Comparison of ENCODE assay signal across 8 cellular contexts in the genomic region with DNA sequence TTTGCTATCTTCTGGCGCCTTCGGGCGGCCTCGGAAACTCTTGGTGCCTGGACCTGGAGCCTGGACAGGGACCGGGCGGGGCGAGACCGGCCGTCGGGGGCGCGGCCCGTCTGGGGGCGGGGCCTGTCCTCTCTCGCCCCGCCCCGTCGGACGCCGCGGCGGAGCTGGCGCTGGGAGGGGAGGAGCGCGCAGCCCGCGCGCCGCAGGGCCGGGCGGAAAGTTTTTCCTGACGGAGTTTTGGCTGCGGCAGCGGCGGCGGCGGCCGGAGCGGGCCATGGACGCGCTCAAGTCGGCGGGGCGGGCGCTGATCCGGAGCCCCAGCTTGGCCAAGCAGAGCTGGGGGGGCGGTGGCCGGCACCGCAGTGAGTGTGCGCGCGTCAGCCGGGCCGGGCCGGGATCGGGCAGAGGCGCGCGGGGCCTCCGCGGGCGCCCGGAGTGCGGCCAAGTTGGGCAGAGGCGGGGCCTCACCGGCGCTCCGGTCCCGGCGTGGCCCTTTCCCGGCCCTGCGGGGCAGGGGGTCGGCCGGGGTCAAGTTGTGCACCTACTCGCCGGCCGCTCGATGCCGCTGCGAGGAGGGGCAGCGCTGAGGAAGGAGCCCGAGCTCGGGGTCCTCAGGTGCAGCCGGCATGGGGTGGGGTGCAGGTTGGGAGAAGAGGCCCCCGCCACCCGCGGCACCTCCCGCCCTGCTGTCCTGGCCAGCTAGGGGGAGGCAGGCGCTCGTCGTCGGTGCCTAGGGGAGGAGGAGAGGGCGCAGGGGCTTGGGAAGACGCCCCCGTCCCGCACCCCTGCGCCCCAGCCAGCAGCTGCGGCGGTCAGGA. TPM values are rescaled to one million over a fixed set of nuclear protein-coding genes. Genes with fewer than 3 reads are reported as not detected.
DNase-seq lines count a peak whose midpoint lies in the region; ATAC-seq and TF ChIP-seq lines count a peak whose summit lies in the region.

A gene with protein sequence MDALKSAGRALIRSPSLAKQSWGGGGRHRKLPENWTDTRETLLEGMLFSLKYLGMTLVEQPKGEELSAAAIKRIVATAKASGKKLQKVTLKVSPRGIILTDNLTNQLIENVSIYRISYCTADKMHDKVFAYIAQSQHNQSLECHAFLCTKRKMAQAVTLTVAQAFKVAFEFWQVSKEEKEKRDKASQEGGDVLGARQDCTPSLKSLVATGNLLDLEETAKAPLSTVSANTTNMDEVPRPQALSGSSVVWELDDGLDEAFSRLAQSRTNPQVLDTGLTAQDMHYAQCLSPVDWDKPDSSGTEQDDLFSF (plus strand): TSS at position 182 of the 818 bp plus-strand sequence. CDS start 93 bp downstream, at position 275.

- peaks cover 7% of the 10 kb centered on the region for H3K79me2 ChIP-seq in trophoblast cell (ENCODE audit: control insufficient read depth, insufficient read depth, low read length, poor library complexity)

- peak within 1 kb of the TSS; percentile 28 for H3K9ac ChIP-seq in trophoblast cell (ENCODE audit: low read length)

- H3K4me1 ChIP-seq in CD4-positive, CD25-positive, alpha-beta regulatory T cell (ENCODE audit: control insufficient read depth, insufficient read depth, low read length, poor library complexity, severe bottlenecking) = peaks cover 46% of the 10 kb centered on the region
- H3K4me1 ChIP-seq in trophoblast cell (ENCODE audit: control insufficient read depth in 1 of 2, insufficient read depth in 2 of 2, low read length in 2 of 2) (peaks cover 11 to 12% of the 10 kb centered on the region in 2 experiments), upper lobe of right lung (peaks cover 26% of the 10 kb centered on the region)

- H3K4me1 Mint-ChIP-seq in CD4-positive, CD25-positive, alpha-beta regulatory T cell = peaks cover 4 to 46% (median 21%) of the 10 kb centered on the region in 4 donors
- H3K4me1 Mint-ChIP-seq in T-cell = peaks cover 37 to 44% (median 41%) of the 10 kb centered on the region in 3 donors

- peak within 1 kb of the TSS; percentile 76 for H4K91ac ChIP-seq in trophoblast cell (ENCODE audit: low read depth, low read length)

- peaks cover 5% of the 10 kb centered on the region for H3K79me1 ChIP-seq in trophoblast cell (ENCODE audit: low read length)

- H3K27ac ChIP-seq in CD4-positive, CD25-positive, alpha-beta regulatory T cell (ENCODE audit: insufficient read depth, low read length, poor library complexity, severe bottlenecking) = peak within 1 kb of the TSS; percentile 55
- H3K27ac ChIP-seq in trophoblast cell (ENCODE audit: low read depth, low read length) (peak within 1 kb of the TSS; percentile 7), upper lobe of right lung (peak within 1 kb of the TSS; percentile 80)

- H3K4me2 ChIP-seq in trophoblast cell (ENCODE audit: low read length) = peak within 1 kb of the TSS; percentile 97

- peak within 1 kb of the TSS; percentile 85 for H3K18ac ChIP-seq in trophoblast cell (ENCODE audit: low read length)

- peak within 1 kb of the TSS; percentile 41 for H3K4ac ChIP-seq in trophoblast cell (ENCODE audit: low read depth, low read length)

- peak in 2 of 3 donors; percentile 48 to 61 for DNase-seq in CD4-positive, CD25-positive, alpha-beta regulatory T cell
- peak; percentile 73 for DNase-seq in HPDE6-E6E7 (ENCODE audit: extremely low spot score)
- peak in 21 of 34 experiments; percentile 10 to 62 (median 34) for DNase-seq in T-cell
- peak in 43 of 56 donors; percentile 18 to 84 (median 53) for DNase-seq in amygdala (lab: John Stamatoyannopoulos, UW)
- DNase-seq in left cardiac atrium = peak; percentile 81
- DNase-seq in trophoblast cell = peak; percentile 71 to 89
- DNase-seq in upper lobe of right lung = peak; percentile 90

- H3K27me3 Mint-ChIP-seq in CD4-positive, CD25-positive, alpha-beta regulatory T cell = no peaks in the 10 kb centered on the region
- H3K27me3 Mint-ChIP-seq in T-cell = no peaks in the 10 kb centered on the region

- no peaks in the 10 kb centered on the region for H3K27me3 ChIP-seq in CD4-positive, CD25-positive, alpha-beta regulatory T cell (ENCODE audit: control insufficient read depth, insufficient read depth, low read length)
- H3K27me3 ChIP-seq in trophoblast cell (ENCODE audit: insufficient read depth, low read length) (no peaks in the 10 kb centered on the region), upper lobe of right lung (no peaks in the 10 kb centered on the region)

- CTCF ChIA-PET in T-cell (lab: Charles Lee) = interaction anchor here in 1 of 2 donors (1.5 kb wide), 1 partner anchor 39 kb away, joined by 3 read pairs; no protein-coding TSS in a partner anchor

- H3K9me3 ChIP-seq in CD4-positive, CD25-positive, alpha-beta regulatory T cell (ENCODE audit: control insufficient read depth in 2 of 2, low read length in 2 of 2) = no peaks in the 10 kb centered on the region
- H3K9me3 ChIP-seq in trophoblast cell (ENCODE audit: insufficient read depth, low read depth, low read length) (no peaks in the 10 kb centered on the region), upper lobe of right lung (no peaks in the 10 kb centered on the region)

- H2AFZ ChIP-seq in trophoblast cell (ENCODE audit: insufficient read depth, low read length, poor library complexity) = peak within 1 kb of the TSS; percentile 89

- H3K36me3 Mint-ChIP-seq in CD4-positive, CD25-positive, alpha-beta regulatory T cell = peaks cover 4% of the 10 kb centered on the region
- H3K36me3 Mint-ChIP-seq in T-cell = peaks cover 2% of the 10 kb centered on the region

- ATAC-seq in CD4-positive, CD25-positive, alpha-beta regulatory T cell (ENCODE audit: low read depth in 2 of 2) = peak; percentile 81 to 89
- peak; percentile 78 for ATAC-seq in GM19395 (IDR thresholded peaks at IDR 0.05; ENCODE audit: unreplicated experiment)
- peak; percentile 83 to 87 (median 86) for ATAC-seq in T-cell (replicated peaks in 1 of 4)
- ATAC-seq in left cardiac atrium = peak; percentile 97
- peak; percentile 97 for ATAC-seq in upper lobe of right lung

- peak within 1 kb of the TSS; percentile 70 for H4K12ac ChIP-seq in trophoblast cell (ENCODE audit: low read depth, low read length)

- peak within 1 kb of the TSS; percentile 91 for H3K14ac ChIP-seq in trophoblast cell (ENCODE audit: low read length)

- no peak for TF ChIP-seq CTCF in upper lobe of right lung (IDR thresholded peaks at IDR 0.05)

- peak within 1 kb of the TSS; percentile 38 for H2BK5ac ChIP-seq in trophoblast cell (ENCODE audit: low read depth, low read length, poor library complexity)

- H2BK120ac ChIP-seq in trophoblast cell (ENCODE audit: insufficient read depth, low read length, poor library complexity) = peak within 1 kb of the TSS; percentile 89

- peak within 1 kb of the TSS; percentile 87 for H4K8ac ChIP-seq in trophoblast cell (ENCODE audit: low read depth, low read length)

- POLR2A ChIA-PET in T-cell (lab: Charles Lee) = interaction anchor here in 1 of 2 donors (0.6 kb wide), 1 partner anchor 55 kb away, joined by 5 read pairs; no protein-coding TSS in a partner anchor

- peak within 1 kb of the TSS; percentile 92 to 97 (median 95) for H3K4me3 Mint-ChIP-seq in CD4-positive, CD25-positive, alpha-beta regulatory T cell
- H3K4me3 Mint-ChIP-seq in T-cell = peak within 1 kb of the TSS; percentile 87 to 94 (median 90)

- intact Hi-C loops in left cardiac atrium (cut with DNase I) = no loop called here
- intact Hi-C loops in upper lobe of right lung (cut with DNase I) = no loop called here

- no peaks in the 10 kb centered on the region for H3K36me3 ChIP-seq in CD4-positive, CD25-positive, alpha-beta regulatory T cell (ENCODE audit: control insufficient read depth, insufficient read depth, low read length)
- H3K36me3 ChIP-seq in trophoblast cell (ENCODE audit: control insufficient read depth in 1 of 2, insufficient read depth in 2 of 2, low read length in 2 of 2) = no peaks in the 10 kb centered on the region
- H3K36me3 ChIP-seq in upper lobe of right lung = no peaks in the 10 kb centered on the region

- H3K23ac ChIP-seq in trophoblast cell (ENCODE audit: low read length) = no peak within 1 kb of the TSS

- WGBS in trophoblast cell (ENCODE audit: extremely low coverage, insufficient coverage, insufficient read length) = no CpG with 5 or more reads among the region's 99 CpGs

- no peak within 1 kb of the TSS for H2BK12ac ChIP-seq in trophoblast cell (ENCODE audit: low read length)

- peak within 1 kb of the TSS; percentile 12 for H2AK5ac ChIP-seq in trophoblast cell (ENCODE audit: low read length)

- H3K4me3 ChIP-seq in CD4-positive, CD25-positive, alpha-beta regulatory T cell (ENCODE audit: low read depth, low read length) = peak within 1 kb of the TSS; percentile 68
- H3K4me3 ChIP-seq in trophoblast cell (ENCODE audit: low read depth, low read length) (peak within 1 kb of the TSS; percentile 79), upper lobe of right lung (peak within 1 kb of the TSS; percentile 87)

- peak within 1 kb of the TSS; percentile 80 to 93 (median 89) for H3K27ac Mint-ChIP-seq in CD4-positive, CD25-positive, alpha-beta regulatory T cell
- peak within 1 kb of the TSS; percentile 79 to 89 for H3K27ac Mint-ChIP-seq in T-cell

- H3K9me3 Mint-ChIP-seq in CD4-positive, CD25-positive, alpha-beta regulatory T cell = peaks cover 0 to 2% (median 0%) of the 10 kb centered on the region in 7 donors
- no peaks in the 10 kb centered on the region for H3K9me3 Mint-ChIP-seq in T-cell

RNA-seq across cellular contexts. Expression of the gene that starts here (rescaled TPM):
- 98.7 TPM for total RNA-seq in CD4-positive, CD25-positive, alpha-beta regulatory T cell
- polyA plus RNA-seq in CD4-positive, CD25-positive, alpha-beta regulatory T cell = 100 to 1,000 TPM; 170 to 326 (median 258) TPM
- total RNA-seq in T-cell (100 to 1,000 TPM; 143 to 298 (median 222) TPM), left cardiac atrium (10 to 100 TPM in 1 of 2 donors, 1 to 10 TPM in 1; 9.5 to 10.3 TPM), upper lobe of right lung (35.1 TPM)
- 4.2 and 4.4 TPM in 2 replicates for polyA plus RNA-seq in trophoblast cell (2013)

Comparison
In these comparisons a context has a peak if more than half of its experiments do, and no peak if none do; other contexts are left out.
1. Peak in every context shown above with its lines: DNase-seq, ATAC-seq, H3K4me3 ChIP-seq and H3K27ac ChIP-seq.
2. DNase-seq: peak in every context shown above with its lines; median percentile 90 in upper lobe of right lung; 81 in left cardiac atrium; 80 in trophoblast cell; 73 in HPDE6-E6E7; 54 in CD4-positive, CD25-positive, alpha-beta regulatory T cell; 53 in amygdala; 34 in T-cell.
3. H3K27ac ChIP-seq: peak in every context shown above with its lines; median percentile 80 in upper lobe of right lung; 55 in CD4-positive, CD25-positive, alpha-beta regulatory T cell; 7 in trophoblast cell.